In genomic region chr11:55707029-55707428, GRCh38 we compare ENCODE assay signal across 9 cellular contexts. TPM values are rescaled to one million over a fixed set of nuclear protein-coding genes. Genes with fewer than 3 reads are reported as not detected.
DNase-seq lines count a peak whose midpoint lies in the region; FAIRE-seq and TF ChIP-seq lines count a peak whose summit lies in the region.
"Had no signal": no experiment of that assay in that cellular context is flagged by ENCODE, and none has a peak within 500 bp of the region (broad histone marks: within the 10 kb centered on the region; RNA-seq: fewer than 3 reads in every experiment).

No MANE protein-coding gene starts in this region.

- FAIRE-seq in H1 (lab: Jason Lieb, UNC) (no peak), GM12891 (lab: Jason Lieb, UNC) (no peak)
- FAIRE-seq: endometrium had no signal

- no peak overlapping the region for H4K91ac ChIP-seq in H1 (replicated peaks; ENCODE audit: insufficient read length, low read length)

- CTCF ChIA-PET in BJ (lab: Yijun Ruan, JAX) (interaction anchor here (0.8 kb wide), 1 partner anchor 9 kb away, joined by 3 read pairs; no protein-coding TSS in a partner anchor), H1 (lab: Charles Lee; ENCODE audit: partially characterized antibody) (no interaction called here)

- TF ChIP-seq POLR2A in H1 (IDR thresholded peaks at IDR 0.05; ENCODE audit: control extremely low read depth in 1 of 2, low read depth in 2 of 2, low read length in 2 of 2), result no peak
- no peak for TF ChIP-seq POLR2A in GM12891 (IDR thresholded peaks at IDR 0.05; ENCODE audit: low read depth, low read length)

- H2BK120ac ChIP-seq in H1 (replicated peaks; ENCODE audit: low read depth, low read length), result no peak overlapping the region

- no peak overlapping the region for H4K5ac ChIP-seq in H1 (ENCODE audit: insufficient read length, low read depth, low read length)

- TF ChIP-seq CTCF in BJ (IDR thresholded peaks at IDR 0.05; ENCODE audit: insufficient read depth, low read depth, low read length) (peak; percentile 61), H1 (IDR thresholded peaks at IDR 0.05; ENCODE audit: control extremely low read depth in 1 of 3, insufficient read depth in 1 of 3, low read depth in 1 of 3, low read length in 3 of 3) (peak in 1 of 3 experiments; percentile 29; a peak in 2 of 4 replicates), retinal pigment epithelial cell (conservative IDR thresholded peaks at IDR 0.05; ENCODE audit: low read depth, low read length) (peak; percentile 60)

- no peaks in the 10 kb centered on the region for H4K20me1 ChIP-seq in GM23248 (ENCODE audit: insufficient read depth)
- no peaks in the 10 kb centered on the region for H4K20me1 ChIP-seq in H1 (replicated peaks in 1 of 2; ENCODE audit: control insufficient read depth in 1 of 2, insufficient read depth in 2 of 2, low read length in 2 of 2)

- H3K9me2 ChIP-seq in GM23248 (ENCODE audit: insufficient read depth), result no peaks in the 10 kb centered on the region

- no peak overlapping the region for H3K14ac ChIP-seq in H1 (ENCODE audit: insufficient read length)

- H2AFZ ChIP-seq in GM23248, result no peak overlapping the region
- H2AFZ ChIP-seq in H1 (ENCODE audit: low read length), result no peak overlapping the region

- no peaks in the 10 kb centered on the region for H3K27me3 ChIP-seq in BJ (ENCODE audit: control insufficient read depth, insufficient read depth, low read length)
- H3K27me3 ChIP-seq in GM23248 (replicated peaks; ENCODE audit: insufficient read depth), result no peaks in the 10 kb centered on the region
- H3K27me3 ChIP-seq in H1 (replicated peaks in 1 of 4; ENCODE audit: control insufficient read depth in 3 of 4, extremely low read depth in 1 of 4, insufficient read depth in 3 of 4, low read length in 3 of 4), result no peaks in the 10 kb centered on the region

- DNase-seq in BJ (ENCODE audit: low read depth) (no peak), GM23248 (peak; percentile 51), NCI-H345 treated with DMSO at 0.1 percent for 48 hours (lab: John Stamatoyannopoulos, UW; ENCODE audit: unreplicated experiment) (peak; percentile 8), H1 (ENCODE audit: low read depth in 1 of 2, low spot score in 2 of 2) (no peak), retinal pigment epithelial cell (ENCODE audit: low read depth) (peak; percentile 1), GM12891 (ENCODE audit: insufficient read length, low spot score) (no peak)
- DNase-seq in stimulated activated CD4-positive, alpha-beta T cell treated with anti-CD3 and anti-CD28 coated beads, Interleukin-15, amount 100 ng/mL, for 24 hours, result no peak
- no peak for DNase-seq in stimulated activated CD4-positive, alpha-beta T cell treated with anti-CD3 and anti-CD28 coated beads, Interleukin-12 subunit alpha, Interleukin-12 subunit beta, amount 100 ng/mL, for 4 hours

- no peak overlapping the region for H4K8ac ChIP-seq in H1 (ENCODE audit: extremely low read depth, insufficient read depth, low read length)

- no peak overlapping the region for H2BK12ac ChIP-seq in H1 (ENCODE audit: low read depth, low read length)

- H3K23ac ChIP-seq in H1 (ENCODE audit: insufficient read length), result no peak overlapping the region

- H3K23me2 ChIP-seq in H1 (ENCODE audit: low read depth, low read length), result no peaks in the 10 kb centered on the region

- H3K4me3 ChIP-seq in BJ (ENCODE audit: low read depth, low read length) (no peak overlapping the region), GM23248 (no peak overlapping the region), H1 (ENCODE audit: extremely low read depth in 1 of 4, insufficient read depth in 2 of 4, low read depth in 3 of 4, low read length in 4 of 4) (no peak overlapping the region), retinal pigment epithelial cell (ENCODE audit: low read length) (no peak overlapping the region)

- TF ChIP-seq EP300 in H1 (IDR thresholded peaks at IDR 0.05; ENCODE audit: borderline replicate concordance in 1 of 2, low read depth in 2 of 2, low read length in 2 of 2), result no peak

- no peaks in the 10 kb centered on the region for H3K4me1 ChIP-seq in GM23248 (ENCODE audit: insufficient read depth)
- no peaks in the 10 kb centered on the region for H3K4me1 ChIP-seq in H1 (replicated peaks in 1 of 4; ENCODE audit: control insufficient read depth in 3 of 4, insufficient read depth in 4 of 4, low read length in 3 of 4)

- H2AK5ac ChIP-seq in H1 (ENCODE audit: low read depth, low read length), result no peak overlapping the region

- no peak overlapping the region for H2BK5ac ChIP-seq in H1 (ENCODE audit: low read depth, low read length)

- H3K9me3 ChIP-seq in GM23248 (ENCODE audit: low read depth) (no peaks in the 10 kb centered on the region), H1 (ENCODE audit: insufficient read depth in 2 of 2, low read depth in 1 of 2, low read length in 1 of 2) (peaks cover 23 to 24% of the 10 kb centered on the region in 2 experiments)

- H3K9ac ChIP-seq in GM23248, result no peak overlapping the region
- H3K9ac ChIP-seq in H1 (replicated peaks in 1 of 4; ENCODE audit: extremely low read depth in 1 of 4, low read depth in 3 of 4, low read length in 3 of 4), result no peak overlapping the region

- H3K36me3 ChIP-seq in BJ (ENCODE audit: control insufficient read depth, insufficient read depth, low read length) (no peaks in the 10 kb centered on the region), GM23248 (ENCODE audit: low read depth) (no peaks in the 10 kb centered on the region), H1 (ENCODE audit: control insufficient read depth in 2 of 4, insufficient read depth in 4 of 4, low read length in 3 of 4) (no peaks in the 10 kb centered on the region)

- no peak overlapping the region for H2BK15ac ChIP-seq in H1 (ENCODE audit: low read length)

- no peak overlapping the region for H3K4me2 ChIP-seq in GM23248 (ENCODE audit: unreplicated experiment)
- H3K4me2 ChIP-seq in H1 (ENCODE audit: insufficient read depth in 1 of 2, low read depth in 2 of 2, low read length in 2 of 2), result no peak overlapping the region

- no peak overlapping the region for H3K4ac ChIP-seq in H1 (replicated peaks; ENCODE audit: insufficient read length, low read depth, low read length)

- H3F3A ChIP-seq in GM23248 (ENCODE audit: insufficient read depth), result no peaks in the 10 kb centered on the region

- no peaks in the 10 kb centered on the region for H3K79me1 ChIP-seq in H1 (ENCODE audit: low read depth, low read length)

- POLR2A ChIA-PET in BJ (lab: Charles Lee), result no interaction called here
- POLR2A ChIA-PET in H1 (lab: Charles Lee; ENCODE audit: partially characterized antibody), result no interaction called here

- TF ChIP-seq RAD21 in H1 (IDR thresholded peaks at IDR 0.05 in 1 of 2, conservative IDR thresholded peaks at IDR 0.05 in 1 of 2; ENCODE audit: low read depth in 2 of 2, low read length in 2 of 2), result peak; percentile 54 to 64

- H3K27ac ChIP-seq in GM23248 (no peak overlapping the region), H1 (ENCODE audit: low read depth, low read length) (no peak overlapping the region)

- no peak overlapping the region for H2BK20ac ChIP-seq in H1 (ENCODE audit: low read length)

- H3K18ac ChIP-seq in H1 (ENCODE audit: extremely low read depth, low read length), result no peak overlapping the region

- H3K79me2 ChIP-seq in GM23248 (ENCODE audit: insufficient read depth), result no peaks in the 10 kb centered on the region
- H3K79me2 ChIP-seq in H1 (ENCODE audit: control insufficient read depth in 1 of 2, insufficient read depth in 2 of 2, low read length in 2 of 2), result no peaks in the 10 kb centered on the region

- H3K56ac ChIP-seq in H1 (replicated peaks; ENCODE audit: insufficient read length, low read depth, low read length), result no peak overlapping the region

- in situ Hi-C loops in GM23248 (cut with MboI), result no loop called here

TF ChIP-seq in H1, 55 proteins besides CTCF, POLR2A, EP300 and RAD21 (continues in another document):
- no peak for TF ChIP-seq RXRA (IDR thresholded peaks at IDR 0.05; ENCODE audit: insufficient read depth, low read depth, low read length)

TF ChIP-seq in GM12891, 5 proteins besides CTCF, POLR2A, EP300 and RAD21:
- no peak for TF ChIP-seq POLR2AphosphoS5 (IDR thresholded peaks at IDR 0.05; ENCODE audit: low read depth, low read length)
TF ChIP-seq in GM12891: peak in this region for 0.

RNA-seq across cellular contexts. Expression of gene OR4C6, which starts 45.0 kb away (rescaled TPM):
- not detected in 2 replicates for polyA plus RNA-seq in BJ (2011; rRNA removed)
- not detected in 2 replicates for polyA minus RNA-seq in BJ (2011; rRNA and poly(A)+ RNA removed)
- total RNA-seq in GM23248 (2014; rRNA removed; shearing (Covaris generic)), result not detected in 2 replicates
- polyA plus RNA-seq in GM23248 (2016; fragmentation: Nextera tagmentation; extraction: Ambion mirVana), result not detected in 2 replicates
- not detected in 2 replicates for total RNA-seq in H1 (2021; fragmentation: NEBNext Ultra II Directional; extraction: Animal tissue kit (Norgen Biotek cat#: 25700))
- polyA plus RNA-seq in H1 (2011; rRNA removed), result not detected in 2 replicates
- not detected for polyA plus RNA-seq in H1 (2011; cell fraction: cytosol; rRNA removed)
- polyA plus RNA-seq in H1 (2011; cell fraction: nucleus; rRNA removed), result not detected
- polyA plus RNA-seq in H1 (2012, experiment 1 of 2), result not detected in 4 replicates
- not detected for polyA plus RNA-seq in H1 (2012, experiment 2 of 2)
- polyA plus RNA-seq in H1 (2013, experiment 1 of 2), result not detected
- not detected for polyA plus RNA-seq in H1 (2013, experiment 2 of 2)
- not detected in 2 replicates for polyA minus RNA-seq in H1 (2011; rRNA and poly(A)+ RNA removed)
- not detected for polyA minus RNA-seq in H1 (2011; cell fraction: cytosol; rRNA and poly(A)+ RNA removed)
- polyA minus RNA-seq in H1 (2011; cell fraction: nucleus; rRNA and poly(A)+ RNA removed), result not detected
- not detected for polyA plus RNA-seq in GM12891 (2012; ENCODE audit: low read depth, missing spikeins)

RNA-seq across cellular contexts. Expression of gene OR4S2, which starts 58.9 kb away (rescaled TPM):
- not detected in 2 replicates for polyA plus RNA-seq in BJ (2011; rRNA removed)
- not detected in 2 replicates for polyA minus RNA-seq in BJ (2011; rRNA and poly(A)+ RNA removed)
- not detected in 2 replicates for total RNA-seq in GM23248 (2014; rRNA removed; shearing (Covaris generic))
- not detected in 2 replicates for polyA plus RNA-seq in GM23248 (2016; fragmentation: Nextera tagmentation; extraction: Ambion mirVana)
- total RNA-seq in H1 (2021; fragmentation: NEBNext Ultra II Directional; extraction: Animal tissue kit (Norgen Biotek cat#: 25700)), result not detected in 2 replicates
- not detected in 2 replicates for polyA plus RNA-seq in H1 (2011; rRNA removed)
- not detected for polyA plus RNA-seq in H1 (2011; cell fraction: cytosol; rRNA removed)
- polyA plus RNA-seq in H1 (2011; cell fraction: nucleus; rRNA removed), result not detected
- not detected in 4 replicates for polyA plus RNA-seq in H1 (2012, experiment 1 of 2)
- not detected for polyA plus RNA-seq in H1 (2012, experiment 2 of 2)
- polyA plus RNA-seq in H1 (2013, experiment 1 of 2), result not detected
- polyA plus RNA-seq in H1 (2013, experiment 2 of 2), result not detected
- polyA minus RNA-seq in H1 (2011; rRNA and poly(A)+ RNA removed), result not detected in 2 replicates
- polyA minus RNA-seq in H1 (2011; cell fraction: cytosol; rRNA and poly(A)+ RNA removed), result not detected
- not detected for polyA minus RNA-seq in H1 (2011; cell fraction: nucleus; rRNA and poly(A)+ RNA removed)
- polyA plus RNA-seq in GM12891 (2012; ENCODE audit: low read depth, missing spikeins), result not detected

Comparison
In these comparisons a context has a peak if more than half of its experiments do, and no peak if none do; other contexts are left out.
1. DNase-seq: peak in GM23248 (single experiment), NCI-H345 treated with DMSO at 0.1 percent for 48 hours (single experiment) and retinal pigment epithelial cell (single experiment); none in BJ (single experiment), H1 (0 of 2), GM12891 (single experiment), stimulated activated CD4-positive, alpha-beta T cell treated with anti-CD3 and anti-CD28 coated beads, Interleukin-15, amount 100 ng/mL, for 24 hours (single experiment) and stimulated activated CD4-positive, alpha-beta T cell treated with anti-CD3 and anti-CD28 coated beads, Interleukin-12 subunit alpha, Interleukin-12 subunit beta, amount 100 ng/mL, for 4 hours (single experiment).